Comparison of ENCODE assay signal across 11 cellular contexts in the genomic region with DNA sequence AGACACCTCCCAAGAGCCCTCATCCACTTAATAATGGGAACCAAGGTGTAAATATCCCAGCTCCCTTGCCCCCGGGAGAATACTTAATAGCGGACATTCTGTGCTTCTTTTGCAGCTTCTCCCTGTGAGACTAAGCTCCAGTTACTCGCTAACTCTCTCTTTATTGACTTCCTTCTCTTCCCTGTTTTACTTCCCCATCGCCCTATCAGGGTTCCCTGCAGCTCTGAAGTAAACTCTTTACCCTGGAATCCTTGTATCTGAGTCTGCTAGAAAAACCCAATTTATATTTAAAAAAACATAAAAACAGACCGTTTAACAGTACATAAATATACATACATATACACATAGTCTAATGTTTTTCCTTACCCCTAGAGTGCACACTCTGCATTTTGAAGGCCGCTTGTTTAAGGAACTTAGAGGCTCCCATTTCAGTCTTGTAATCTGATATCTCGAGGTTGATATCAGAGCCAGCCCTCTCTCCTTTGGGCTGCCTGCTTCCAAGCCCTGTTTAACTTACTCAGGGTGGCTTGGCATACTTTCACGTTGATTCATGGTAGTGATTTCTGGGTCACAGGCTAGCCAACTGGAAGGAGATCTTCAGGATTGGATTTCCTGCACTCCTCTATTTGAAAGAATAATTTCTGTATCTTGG.
DNase-seq lines count a peak whose midpoint lies in the region; FAIRE-seq and TF ChIP-seq lines count a peak whose summit lies in the region.
"Had no signal": no experiment of that assay in that cellular context is flagged by ENCODE, and none has a peak within 500 bp of the region (broad histone marks: within the 10 kb centered on the region; RNA-seq: fewer than 3 reads in every experiment).

No MANE protein-coding gene starts in this region.

- H3K36me3 Mint-ChIP-seq in mesothelial cell of epicardium = no peaks in the 10 kb centered on the region

- no peak overlapping the region for H3K4me3 Mint-ChIP-seq in mesothelial cell of epicardium

- DNase-seq in AG10803 (ENCODE audit: low read depth) = peak; percentile 84
- peak; percentile 59 for DNase-seq in HTR-8/SVneo (ENCODE audit: insufficient read length, low spot score)
- DNase-seq in brain microvascular endothelial cell = peak; percentile 81
- no peak for DNase-seq in mesothelial cell of epicardium (ENCODE audit: low spot score in 2 of 2, unreplicated experiment in 2 of 2)
- no peak for DNase-seq in activated gamma-delta T cell treated with Interleukin-2 at 50 U/mL for 16 hours
- no peak for DNase-seq in activated T-cell treated with anti-CD3 and anti-CD28 coated beads, Interleukin-2, amount 50 U/mL, for 48 hours
- no peak for DNase-seq in DMS79 (lab: John Stamatoyannopoulos, UW)
- no peak for DNase-seq in activated CD8-positive, alpha-beta memory T cell treated with anti-CD3 and anti-CD28 coated beads, Interleukin-2, amount 50 U/mL, for 4 hours
- DNase-seq: esophagus squamous epithelium, NCI-H2029 treated with DMSO at 0.1 percent for 48 hours, spleen had no signal

- H3K27ac Mint-ChIP-seq in mesothelial cell of epicardium = peak overlapping the region; percentile 85

- peak overlapping the region; percentile 38 for H3K27ac ChIP-seq in brain microvascular endothelial cell
- H3K27ac ChIP-seq: spleen had no signal

- in situ Hi-C loops in brain microvascular endothelial cell (cut with HindIII; ENCODE audit: low pct_ligation_motif_present, low sequenced_read_pairs) = no loop called here

- no peak for FAIRE-seq in HTR-8/SVneo (lab: Jason Lieb, UNC)

- no peaks in the 10 kb centered on the region for H3K9me3 Mint-ChIP-seq in mesothelial cell of epicardium

- no peak overlapping the region for H3K4me3 ChIP-seq in AG10803 (ENCODE audit: low read length)
- H3K4me3 ChIP-seq in brain microvascular endothelial cell (ENCODE audit: low read depth, low read length) = no peak overlapping the region
- H3K4me3 ChIP-seq: esophagus squamous epithelium, spleen had no signal

- no peaks in the 10 kb centered on the region for H3K36me3 ChIP-seq in brain microvascular endothelial cell (replicated peaks)
- H3K36me3 ChIP-seq: esophagus squamous epithelium, spleen had no signal

- no peaks in the 10 kb centered on the region for H3K27me3 ChIP-seq in brain microvascular endothelial cell (replicated peaks)
- H3K27me3 ChIP-seq: esophagus squamous epithelium had no signal

- TF ChIP-seq CTCF in AG10803 (conservative IDR thresholded peaks at IDR 0.05; ENCODE audit: low read length) (no peak), brain microvascular endothelial cell (IDR thresholded peaks at IDR 0.05; ENCODE audit: low read depth, low read length, missing control alignments) (no peak), mesothelial cell of epicardium (IDR thresholded peaks at IDR 0.05; ENCODE audit: unreplicated experiment) (no peak)

- no peaks in the 10 kb centered on the region for H3K27me3 Mint-ChIP-seq in mesothelial cell of epicardium (ENCODE audit: low read depth)

- peaks cover 35% of the 10 kb centered on the region for H3K4me1 Mint-ChIP-seq in mesothelial cell of epicardium

Comparison
In these comparisons a context has a peak if more than half of its experiments do, and no peak if none do; other contexts are left out.
1. DNase-seq: peak in AG10803 (single experiment), HTR-8/SVneo (single experiment) and brain microvascular endothelial cell (single experiment); none in mesothelial cell of epicardium (0 of 2), activated gamma-delta T cell treated with Interleukin-2 at 50 U/mL for 16 hours (single experiment), activated T-cell treated with anti-CD3 and anti-CD28 coated beads, Interleukin-2, amount 50 U/mL, for 48 hours (0 of 2), DMS79 (single experiment) and activated CD8-positive, alpha-beta memory T cell treated with anti-CD3 and anti-CD28 coated beads, Interleukin-2, amount 50 U/mL, for 4 hours (single experiment).